8 cellular contexts compared by ENCODE assay signal in the genomic region with DNA sequence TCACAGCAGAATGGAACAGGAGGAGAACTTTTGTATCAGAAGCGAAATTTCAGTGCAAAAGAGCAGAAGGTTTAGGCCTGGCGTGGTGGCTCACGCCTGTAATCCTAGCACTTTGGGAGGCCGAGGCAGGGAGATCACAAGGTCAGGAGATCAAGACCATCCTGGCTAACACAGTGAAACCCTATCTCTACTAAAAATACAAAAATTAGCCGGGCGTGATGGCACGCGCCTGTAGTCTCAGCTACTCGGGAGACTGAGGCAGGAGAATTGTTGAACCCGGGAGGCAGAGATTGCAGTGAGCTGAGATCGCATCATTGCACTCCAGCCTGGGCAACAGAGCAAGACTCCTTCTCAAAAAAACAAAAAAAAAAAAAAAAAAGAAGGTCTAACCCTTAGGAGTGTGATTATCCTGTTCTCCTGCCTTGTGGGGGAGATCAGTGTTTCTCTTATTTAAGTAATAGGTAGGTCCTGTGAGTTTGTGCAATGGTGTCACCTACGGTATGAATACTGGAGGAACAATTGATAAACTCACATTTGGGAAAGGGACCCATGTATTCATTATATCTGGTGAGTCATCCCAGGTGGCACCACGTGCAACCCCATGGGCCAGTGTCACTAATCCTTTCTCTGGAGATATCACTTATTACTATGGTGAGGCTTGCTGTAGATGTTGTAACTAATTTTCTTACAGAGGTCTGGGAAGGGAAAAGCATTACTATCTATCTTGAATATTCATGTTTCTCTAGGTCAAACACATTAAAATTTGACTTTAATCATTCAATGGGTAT. TPM values are rescaled to one million over a fixed set of nuclear protein-coding genes. Genes with fewer than 3 reads are reported as not detected.
DNase-seq lines count a peak whose midpoint lies in the region; ATAC-seq and TF ChIP-seq lines count a peak whose summit lies in the region.
"Not testable (repeated sequence)": the region's sequence is repeated elsewhere in the genome, so short reads cannot be mapped to it uniquely, and the experiment has no call there.

No MANE protein-coding gene starts in this region.

- not testable (repeated sequence) for H3K9me3 ChIP-seq in CD4-positive, alpha-beta memory T cell (ENCODE audit: control insufficient read depth in 1 of 2, low read length in 2 of 2); SJSA1 (replicated peaks); effector memory CD4-positive, alpha-beta T cell (ENCODE audit: control insufficient read depth, low read length)

- H3K4me1 Mint-ChIP-seq in CD4-positive, alpha-beta memory T cell: peaks cover 88 to 100% (median 95%) of the 10 kb centered on the region in 4 donors
- H3K4me1 Mint-ChIP-seq in activated CD4-positive, alpha-beta T cell treated with anti-CD3 and anti-CD28 coated beads, Interleukin-2, amount 10 ng/mL, durations not matched to agents 7 days and 5 days: peaks cover 93% of the 10 kb centered on the region
- H3K4me1 Mint-ChIP-seq in activated T-cell treated with anti-CD3 and anti-CD28 coated beads, Interleukin-2, amount 50 U/mL, for 4 hours (ENCODE audit: low read depth): peaks cover 98% of the 10 kb centered on the region
- H3K4me1 Mint-ChIP-seq in activated naive CD4-positive, alpha-beta T cell treated with anti-CD3 and anti-CD28 coated beads, Interleukin-2, amount 50 U/mL, for 24 hours: peaks cover 99% of the 10 kb centered on the region
- peaks cover 31% of the 10 kb centered on the region for H3K4me1 Mint-ChIP-seq in nephron
- H3K4me1 Mint-ChIP-seq in stimulated activated naive CD8-positive, alpha-beta T cell treated with anti-CD3 and anti-CD28 coated beads, Interleukin-15, Interleukin-2, amounts not matched to agents 100 ng/mL and 50 ng/mL, for 24 hours (ENCODE audit: low read depth): peaks cover 99% of the 10 kb centered on the region

- CTCF ChIA-PET in CD4-positive, alpha-beta memory T cell (lab: Charles Lee; ENCODE audit: partially characterized antibody): interaction anchor here (3.1 kb wide), 1 partner anchor 27 kb away, joined by 17 read pairs; no protein-coding TSS in a partner anchor
- CTCF ChIA-PET in activated CD4-positive, alpha-beta T cell treated with anti-CD3 and anti-CD28 coated beads, Interleukin-2, amount 10 ng/mL, durations not matched to agents 7 days and 5 days (lab: Charles Lee): interaction anchor here (0.7 to 7.3 kb wide), 4 partner anchors 12 to 533 kb away, joined by 3 to 55 read pairs (median 24); no protein-coding TSS in a partner anchor

- not testable (repeated sequence) for TF ChIP-seq CTCF in nephron (IDR thresholded peaks at IDR 0.05; ENCODE audit: unreplicated experiment in 3 of 3)

- H3K36me3 Mint-ChIP-seq in CD4-positive, alpha-beta memory T cell: peaks cover 95 to 96% of the 10 kb centered on the region in 2 donors
- peaks cover 96% of the 10 kb centered on the region for H3K36me3 Mint-ChIP-seq in activated CD4-positive, alpha-beta T cell treated with anti-CD3 and anti-CD28 coated beads, Interleukin-2, amount 10 ng/mL, durations not matched to agents 7 days and 5 days (ENCODE audit: low read depth)
- peaks cover 90% of the 10 kb centered on the region for H3K36me3 Mint-ChIP-seq in activated T-cell treated with anti-CD3 and anti-CD28 coated beads, Interleukin-2, amount 50 U/mL, for 4 hours (ENCODE audit: insufficient read depth)
- H3K36me3 Mint-ChIP-seq in activated naive CD4-positive, alpha-beta T cell treated with anti-CD3 and anti-CD28 coated beads, Interleukin-2, amount 50 U/mL, for 24 hours: peaks cover 74% of the 10 kb centered on the region
- not testable (repeated sequence) for H3K36me3 Mint-ChIP-seq in nephron (ENCODE audit: low read depth)
- peaks cover 99% of the 10 kb centered on the region for H3K36me3 Mint-ChIP-seq in stimulated activated naive CD8-positive, alpha-beta T cell treated with anti-CD3 and anti-CD28 coated beads, Interleukin-15, Interleukin-2, amounts not matched to agents 100 ng/mL and 50 ng/mL, for 24 hours (ENCODE audit: low read depth)

- peaks cover 88% of the 10 kb centered on the region for H3K36me3 ChIP-seq in CD4-positive, alpha-beta memory T cell (ENCODE audit: insufficient read depth, low read length)
- not testable (repeated sequence) for H3K36me3 ChIP-seq in SJSA1
- H3K36me3 ChIP-seq in effector memory CD4-positive, alpha-beta T cell (ENCODE audit: control insufficient read depth, insufficient read depth, low read length): peaks cover 86% of the 10 kb centered on the region

- not testable (repeated sequence) for H3K27me3 ChIP-seq in CD4-positive, alpha-beta memory T cell (ENCODE audit: insufficient read depth, low read length); SJSA1 (replicated peaks); effector memory CD4-positive, alpha-beta T cell (replicated peaks; ENCODE audit: control insufficient read depth, insufficient read depth, low read length, poor library complexity, severe bottlenecking)

- H3K27ac ChIP-seq in CD4-positive, alpha-beta memory T cell (ENCODE audit: low read depth, low read length): peak overlapping the region; percentile 72
- H3K27ac ChIP-seq in SJSA1: peak overlapping the region; percentile 90
- peak overlapping the region; percentile 99 for H3K27ac ChIP-seq in effector memory CD4-positive, alpha-beta T cell (ENCODE audit: insufficient read depth, low read length, poor library complexity, severe bottlenecking)

- peaks cover 99% of the 10 kb centered on the region for H3K4me1 ChIP-seq in CD4-positive, alpha-beta memory T cell (ENCODE audit: insufficient read depth, low read length)
- H3K4me1 ChIP-seq in SJSA1 (replicated peaks): peaks cover 43% of the 10 kb centered on the region
- H3K4me1 ChIP-seq in effector memory CD4-positive, alpha-beta T cell (ENCODE audit: control insufficient read depth, insufficient read depth, low read length, poor library complexity, severe bottlenecking): peaks cover 98% of the 10 kb centered on the region

- H3K27me3 Mint-ChIP-seq in CD4-positive, alpha-beta memory T cell; activated CD4-positive, alpha-beta T cell treated with anti-CD3 and anti-CD28 coated beads, Interleukin-2, amount 10 ng/mL, durations not matched to agents 7 days and 5 days; activated T-cell treated with anti-CD3 and anti-CD28 coated beads, Interleukin-2, amount 50 U/mL, for 4 hours (ENCODE audit: low read depth); activated naive CD4-positive, alpha-beta T cell treated with anti-CD3 and anti-CD28 coated beads, Interleukin-2, amount 50 U/mL, for 24 hours; nephron (ENCODE audit: low read depth); stimulated activated naive CD8-positive, alpha-beta T cell treated with anti-CD3 and anti-CD28 coated beads, Interleukin-15, Interleukin-2, amounts not matched to agents 100 ng/mL and 50 ng/mL, for 24 hours: not testable (repeated sequence)

- H3K4me3 Mint-ChIP-seq in CD4-positive, alpha-beta memory T cell: peak overlapping the region; percentile 69 to 91 (median 82)
- peak overlapping the region; percentile 73 for H3K4me3 Mint-ChIP-seq in activated CD4-positive, alpha-beta T cell treated with anti-CD3 and anti-CD28 coated beads, Interleukin-2, amount 10 ng/mL, durations not matched to agents 7 days and 5 days
- H3K4me3 Mint-ChIP-seq in activated T-cell treated with anti-CD3 and anti-CD28 coated beads, Interleukin-2, amount 50 U/mL, for 4 hours: peak overlapping the region; percentile 82
- H3K4me3 Mint-ChIP-seq in activated naive CD4-positive, alpha-beta T cell treated with anti-CD3 and anti-CD28 coated beads, Interleukin-2, amount 50 U/mL, for 24 hours: peak overlapping the region; percentile 88
- not testable (repeated sequence) for H3K4me3 Mint-ChIP-seq in nephron
- peak overlapping the region; percentile 83 for H3K4me3 Mint-ChIP-seq in stimulated activated naive CD8-positive, alpha-beta T cell treated with anti-CD3 and anti-CD28 coated beads, Interleukin-15, Interleukin-2, amounts not matched to agents 100 ng/mL and 50 ng/mL, for 24 hours

- ATAC-seq in activated T-cell treated with anti-CD3 and anti-CD28 coated beads, Interleukin-2, amount 50 U/mL, for 4 hours: not testable (repeated sequence)

- peak in 1 of 5 donors; percentile 56 for DNase-seq in CD4-positive, alpha-beta memory T cell
- not testable (repeated sequence) for DNase-seq in SJSA1 (ENCODE audit: low read depth in 1 of 2, low spot score in 2 of 2); activated CD4-positive, alpha-beta T cell treated with anti-CD3 and anti-CD28 coated beads, Interleukin-2, amount 10 ng/mL, durations not matched to agents 7 days and 5 days; activated T-cell treated with anti-CD3 and anti-CD28 coated beads, Interleukin-2, amount 50 U/mL, for 4 hours; effector memory CD4-positive, alpha-beta T cell

- peak overlapping the region; percentile 92 to 100 (median 98) for H3K27ac Mint-ChIP-seq in CD4-positive, alpha-beta memory T cell
- H3K27ac Mint-ChIP-seq in activated CD4-positive, alpha-beta T cell treated with anti-CD3 and anti-CD28 coated beads, Interleukin-2, amount 10 ng/mL, durations not matched to agents 7 days and 5 days: peak overlapping the region; percentile 94
- peak overlapping the region; percentile 94 for H3K27ac Mint-ChIP-seq in activated naive CD4-positive, alpha-beta T cell treated with anti-CD3 and anti-CD28 coated beads, Interleukin-2, amount 50 U/mL, for 24 hours
- H3K27ac Mint-ChIP-seq in nephron: peak overlapping the region in 2 of 3 experiments; percentile 35 to 97
- H3K27ac Mint-ChIP-seq in stimulated activated naive CD8-positive, alpha-beta T cell treated with anti-CD3 and anti-CD28 coated beads, Interleukin-15, Interleukin-2, amounts not matched to agents 100 ng/mL and 50 ng/mL, for 24 hours: peak overlapping the region; percentile 98

- peak overlapping the region; percentile 34 to 43 for H3K4me3 ChIP-seq in CD4-positive, alpha-beta memory T cell (ENCODE audit: low read length in 2 of 2)
- not testable (repeated sequence) for H3K4me3 ChIP-seq in SJSA1
- peak overlapping the region; percentile 37 for H3K4me3 ChIP-seq in effector memory CD4-positive, alpha-beta T cell (ENCODE audit: insufficient read depth, low read depth, low read length, poor library complexity, severe bottlenecking)

- intact Hi-C loops in CD4-positive, alpha-beta memory T cell (cut with micrococcal nuclease): not testable (repeated sequence)

- not testable (repeated sequence) for H3K9me3 Mint-ChIP-seq in CD4-positive, alpha-beta memory T cell; activated CD4-positive, alpha-beta T cell treated with anti-CD3 and anti-CD28 coated beads, Interleukin-2, amount 10 ng/mL, durations not matched to agents 7 days and 5 days; activated T-cell treated with anti-CD3 and anti-CD28 coated beads, Interleukin-2, amount 50 U/mL, for 4 hours; activated naive CD4-positive, alpha-beta T cell treated with anti-CD3 and anti-CD28 coated beads, Interleukin-2, amount 50 U/mL, for 24 hours; nephron; stimulated activated naive CD8-positive, alpha-beta T cell treated with anti-CD3 and anti-CD28 coated beads, Interleukin-15, Interleukin-2, amounts not matched to agents 100 ng/mL and 50 ng/mL, for 24 hours

- POLR2A ChIA-PET in CD4-positive, alpha-beta memory T cell (lab: Charles Lee; ENCODE audit: partially characterized antibody): interaction anchor here (0.6 to 20.6 kb wide), 8 partner anchors 7 to 742 kb away, joined by 3 to 1762 read pairs (median 128); a partner anchor contains a TSS
- POLR2A ChIA-PET in activated CD4-positive, alpha-beta T cell treated with anti-CD3 and anti-CD28 coated beads, Interleukin-2, amount 10 ng/mL, durations not matched to agents 7 days and 5 days (lab: Charles Lee): not testable (repeated sequence)

RNA-seq across cellular contexts. Expression of a gene that starts 45.3 kb away (rescaled TPM):
- total RNA-seq in CD4-positive, alpha-beta memory T cell: 100 to 1,000 TPM; 110 to 124 TPM
- polyA plus RNA-seq in CD4-positive, alpha-beta memory T cell: 100 to 1,000 TPM; 602 to 735 TPM
- 282 and 328 TPM in 2 replicates for total RNA-seq in SJSA1 (2014; rRNA removed; shearing (Covaris generic))
- total RNA-seq in activated CD4-positive, alpha-beta T cell treated with anti-CD3 and anti-CD28 coated beads, Interleukin-2, amount 10 ng/mL, durations not matched to agents 7 days and 5 days: 100 to 1,000 TPM; 169 to 233 TPM
- total RNA-seq in activated T-cell treated with anti-CD3 and anti-CD28 coated beads, Interleukin-2, amount 50 U/mL, for 4 hours: 100 to 1,000 TPM; 287 to 323 (median 300) TPM

RNA-seq across cellular contexts. Expression of a gene that starts 54.3 kb away (rescaled TPM):
- total RNA-seq in CD4-positive, alpha-beta memory T cell: 10 to 100 TPM; 18.8 to 22.4 TPM
- polyA plus RNA-seq in CD4-positive, alpha-beta memory T cell: 10 to 100 TPM in 1 of 2 donors, 1 to 10 TPM in 1; 6.2 to 12.9 TPM
- 7.1 and 7.3 TPM in 2 replicates for total RNA-seq in SJSA1 (2014; rRNA removed; shearing (Covaris generic))
- 10 to 100 TPM in 1 of 2 experiments, 1 to 10 TPM in 1; 8.3 to 10.4 TPM for total RNA-seq in activated CD4-positive, alpha-beta T cell treated with anti-CD3 and anti-CD28 coated beads, Interleukin-2, amount 10 ng/mL, durations not matched to agents 7 days and 5 days
- 1 to 10 TPM; 1.9 to 3.9 (median 2.1) TPM for total RNA-seq in activated T-cell treated with anti-CD3 and anti-CD28 coated beads, Interleukin-2, amount 50 U/mL, for 4 hours
